Comparison of ENCODE assay signal across 22 cellular contexts in the genomic region with DNA sequence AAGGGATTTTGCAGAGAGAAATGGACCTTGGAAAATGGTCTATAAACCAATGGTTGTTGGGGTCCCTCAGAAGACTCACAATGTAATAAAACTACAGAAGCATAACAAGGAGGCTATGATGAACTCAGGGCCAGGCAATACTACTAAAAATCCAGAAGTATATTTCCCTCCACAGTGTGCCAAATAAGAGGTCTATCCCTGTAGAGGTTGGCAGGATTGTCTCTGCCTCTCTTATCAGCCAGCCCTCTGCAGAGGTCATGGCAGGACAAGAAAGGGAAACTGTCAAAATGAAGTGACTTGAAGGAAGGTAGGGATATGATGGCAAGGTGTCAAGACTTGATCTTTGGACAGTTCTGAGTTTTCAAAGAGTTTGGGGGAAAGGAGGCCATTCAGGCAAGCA.
"Had no signal": no experiment of that assay in that cellular context is flagged by ENCODE, and none has a peak within 500 bp of the region (broad histone marks: within the 10 kb centered on the region; RNA-seq: fewer than 3 reads in every experiment).

No MANE protein-coding gene starts in this region.

- H3K4me2 ChIP-seq: hepatocyte had no signal

- H3K27me3 Mint-ChIP-seq: dendritic cell treated with granulocyte-macrophage colony-stimulating factor and Interleukin-4, amounts not matched to agents 40 ng/mL and 50 ng/mL, for 4 days; stimulated activated naive B cell treated with anti-CD40 and anti-IgM and Interleukin-4, amounts not matched to agents 10 μg/mL and 1 μg/mL and 100 μg/mL, for 72 hours had no signal

- H3K9me3 Mint-ChIP-seq: activated B cell treated with CpG ODN at 0.5 μM for 24 hours; activated naive CD8-positive, alpha-beta T cell treated with anti-CD3 and anti-CD28 coated beads for 36 hours; dendritic cell treated with granulocyte-macrophage colony-stimulating factor and Interleukin-4, amounts not matched to agents 40 ng/mL and 50 ng/mL, for 4 days; neural crest cell; stimulated activated naive B cell treated with anti-CD40 and anti-IgM and Interleukin-4, amounts not matched to agents 10 μg/mL and 1 μg/mL and 100 μg/mL, for 72 hours; T-helper 1 cell treated with Interleukin-12 subunit alpha and Interleukin-12 subunit beta and Interleukin-4 antibody, amounts not matched to agents 30 μg/mL and 1 μg/mL, for 36 hours had no signal

- H3K4me1 Mint-ChIP-seq: activated B cell treated with CpG ODN at 0.5 μM for 24 hours; activated CD4-positive, alpha-beta T cell treated with anti-CD3 and anti-CD28 coated beads for 36 hours; activated naive CD8-positive, alpha-beta T cell treated with anti-CD3 and anti-CD28 coated beads for 36 hours; neural crest cell; stimulated activated naive B cell treated with anti-CD40 and anti-IgM and Interleukin-4, amounts not matched to agents 10 μg/mL and 1 μg/mL and 100 μg/mL, for 72 hours had no signal

- H3K4me3 ChIP-seq: hepatocyte, left lung, prostate gland, thoracic aorta, upper lobe of right lung had no signal

- H3K27ac Mint-ChIP-seq: activated B cell treated with CpG ODN at 0.5 μM for 24 hours; activated CD4-positive, alpha-beta T cell treated with anti-CD3 and anti-CD28 coated beads for 36 hours; activated naive CD8-positive, alpha-beta T cell treated with anti-CD3 and anti-CD28 coated beads for 36 hours; dendritic cell treated with granulocyte-macrophage colony-stimulating factor and Interleukin-4, amounts not matched to agents 40 ng/mL and 50 ng/mL, for 4 days; stimulated activated naive B cell treated with anti-CD40 and anti-IgM and Interleukin-4, amounts not matched to agents 10 μg/mL and 1 μg/mL and 100 μg/mL, for 72 hours; T-helper 1 cell treated with Interleukin-12 subunit alpha and Interleukin-12 subunit beta and Interleukin-4 antibody, amounts not matched to agents 30 μg/mL and 1 μg/mL, for 36 hours had no signal

- H3K4me3 Mint-ChIP-seq: activated B cell treated with CpG ODN at 0.5 μM for 24 hours; activated CD4-positive, alpha-beta T cell treated with anti-CD3 and anti-CD28 coated beads for 36 hours; activated naive CD8-positive, alpha-beta T cell treated with anti-CD3 and anti-CD28 coated beads for 36 hours; dendritic cell treated with granulocyte-macrophage colony-stimulating factor and Interleukin-4, amounts not matched to agents 40 ng/mL and 50 ng/mL, for 4 days; neural crest cell; stimulated activated naive B cell treated with anti-CD40 and anti-IgM and Interleukin-4, amounts not matched to agents 10 μg/mL and 1 μg/mL and 100 μg/mL, for 72 hours; T-helper 1 cell treated with Interleukin-12 subunit alpha and Interleukin-12 subunit beta and Interleukin-4 antibody, amounts not matched to agents 30 μg/mL and 1 μg/mL, for 36 hours had no signal

- H3K9me3 ChIP-seq: left lung, prostate gland, thoracic aorta, upper lobe of right lung had no signal

- H3K4me1 ChIP-seq: foreskin keratinocyte, left lung, prostate gland, upper lobe of right lung had no signal

- H3K27me3 ChIP-seq: foreskin keratinocyte, hepatocyte, left lung, upper lobe of right lung had no signal

- DNase-seq: activated B cell treated with CpG ODN at 0.5 μM for 24 hours; activated CD4-positive, alpha-beta T cell treated with anti-CD3 and anti-CD28 coated beads for 36 hours; activated CD4-positive, alpha-beta T cell treated with anti-CD3 and anti-CD28 coated beads, Interleukin-2, amount 50 U/mL, for 4 hours; activated naive CD4-positive, alpha-beta T cell treated with Interleukin-2 at 50 U/mL for 16 hours; activated naive CD8-positive, alpha-beta T cell treated with anti-CD3 and anti-CD28 coated beads for 36 hours; activated T-cell treated with anti-CD3 and anti-CD28 coated beads, Interleukin-2, amount 50 U/mL, for 48 hours; effector CD4-positive, alpha-beta T cell; foreskin keratinocyte; kidney glomerular epithelial cell; left lung; mammary epithelial cell; stimulated activated CD4-positive, alpha-beta T cell treated with anti-CD3 and anti-CD28 coated beads, Interleukin-2, amount 100 ng/mL, for 48 hours; stimulated activated CD8-positive, alpha-beta memory T cell treated with anti-CD3 and anti-CD28 coated beads, Interleukin-4, amount 100 ng/mL, for 48 hours; stimulated activated naive B cell treated with anti-CD40 and anti-IgM and Interleukin-4, amounts not matched to agents 10 μg/mL and 1 μg/mL and 100 μg/mL, for 72 hours; T1000; upper lobe of right lung had no signal

- H3K36me3 Mint-ChIP-seq: activated naive CD8-positive, alpha-beta T cell treated with anti-CD3 and anti-CD28 coated beads for 36 hours; stimulated activated naive B cell treated with anti-CD40 and anti-IgM and Interleukin-4, amounts not matched to agents 10 μg/mL and 1 μg/mL and 100 μg/mL, for 72 hours had no signal

- H3K27ac ChIP-seq: foreskin keratinocyte, hepatocyte, left lung, prostate gland, thoracic aorta, upper lobe of right lung had no signal

- H3K36me3 ChIP-seq: left lung, prostate gland, thoracic aorta, upper lobe of right lung had no signal

- H2AFZ ChIP-seq: hepatocyte had no signal

- ATAC-seq: activated CD4-positive, alpha-beta T cell treated with anti-CD3 and anti-CD28 coated beads for 36 hours; foreskin keratinocyte; left lung; stimulated activated naive B cell treated with anti-CD40 and anti-IgM and Interleukin-4, amounts not matched to agents 10 μg/mL and 1 μg/mL and 100 μg/mL, for 72 hours; upper lobe of right lung had no signal
